ENCODE assay signal across 8 cellular contexts in the genomic region with DNA sequence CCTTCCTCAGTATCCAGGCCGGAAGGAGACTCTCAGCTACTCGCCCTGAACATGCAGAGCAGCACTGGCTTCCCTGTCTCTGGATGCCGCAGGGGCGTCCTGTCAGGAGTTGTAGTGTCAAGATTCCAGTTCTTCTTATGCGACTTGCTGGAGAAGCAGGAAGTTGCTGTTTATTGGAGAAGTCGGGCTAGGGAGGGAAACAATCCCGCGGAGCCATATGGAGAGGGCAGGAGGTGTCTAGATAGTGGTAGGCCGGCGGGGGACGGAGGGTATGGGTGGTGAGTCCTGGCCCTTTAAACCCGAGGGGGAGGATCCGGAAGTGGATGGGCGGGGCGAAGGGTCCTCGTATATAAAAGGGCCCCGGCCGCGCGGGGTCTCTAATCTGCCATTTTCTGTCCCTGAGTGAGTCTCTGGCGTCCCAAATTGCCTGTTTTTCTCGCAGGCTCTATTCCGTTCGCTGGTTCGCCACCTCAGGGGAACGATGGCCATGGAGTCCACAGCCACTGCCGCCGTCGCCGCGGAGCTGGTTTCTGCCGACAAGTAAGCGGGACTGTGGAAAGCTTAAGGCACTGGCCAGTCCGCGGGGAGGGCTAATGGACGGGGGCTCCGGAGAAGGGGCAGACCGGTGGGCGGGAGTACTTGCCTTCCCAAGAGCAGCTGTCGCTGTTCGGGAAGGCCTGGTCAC. TPM values are rescaled to one million over a fixed set of nuclear protein-coding genes. Genes with fewer than 3 reads are reported as not detected.
A peak's percentile ranks its signal among the peaks of the same experiment; 100 is the strongest.
DNase-seq lines count a peak whose midpoint lies in the region; TF ChIP-seq lines count a peak whose summit lies in the region.

A gene with protein sequence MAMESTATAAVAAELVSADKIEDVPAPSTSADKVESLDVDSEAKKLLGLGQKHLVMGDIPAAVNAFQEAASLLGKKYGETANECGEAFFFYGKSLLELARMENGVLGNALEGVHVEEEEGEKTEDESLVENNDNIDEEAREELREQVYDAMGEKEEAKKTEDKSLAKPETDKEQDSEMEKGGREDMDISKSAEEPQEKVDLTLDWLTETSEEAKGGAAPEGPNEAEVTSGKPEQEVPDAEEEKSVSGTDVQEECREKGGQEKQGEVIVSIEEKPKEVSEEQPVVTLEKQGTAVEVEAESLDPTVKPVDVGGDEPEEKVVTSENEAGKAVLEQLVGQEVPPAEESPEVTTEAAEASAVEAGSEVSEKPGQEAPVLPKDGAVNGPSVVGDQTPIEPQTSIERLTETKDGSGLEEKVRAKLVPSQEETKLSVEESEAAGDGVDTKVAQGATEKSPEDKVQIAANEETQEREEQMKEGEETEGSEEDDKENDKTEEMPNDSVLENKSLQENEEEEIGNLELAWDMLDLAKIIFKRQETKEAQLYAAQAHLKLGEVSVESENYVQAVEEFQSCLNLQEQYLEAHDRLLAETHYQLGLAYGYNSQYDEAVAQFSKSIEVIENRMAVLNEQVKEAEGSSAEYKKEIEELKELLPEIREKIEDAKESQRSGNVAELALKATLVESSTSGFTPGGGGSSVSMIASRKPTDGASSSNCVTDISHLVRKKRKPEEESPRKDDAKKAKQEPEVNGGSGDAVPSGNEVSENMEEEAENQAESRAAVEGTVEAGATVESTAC (plus strand): TSS at position 376 of the 685 bp plus-strand sequence. CDS start 106 bp downstream, at position 482.

- H2BK12ac ChIP-seq in mesenchymal stem cell (ENCODE audit: low read length in 2 of 2), result peak within 1 kb of the TSS in 1 of 2 experiments; percentile 6

- H4K91ac ChIP-seq in mesenchymal stem cell (ENCODE audit: low read length), result no peak within 1 kb of the TSS

- H3K4ac ChIP-seq in mesenchymal stem cell (ENCODE audit: low read depth in 1 of 2, low read length in 2 of 2), result peak within 1 kb of the TSS in 1 of 2 experiments; percentile 84

- 0 out of 2 replicates have a peak, but pooled peaks cover 4% of the 10 kb centered on the region for H3K4me1 ChIP-seq in Caco-2
- peaks cover 9% of the 10 kb centered on the region for H3K4me1 ChIP-seq in effector memory CD4-positive, alpha-beta T cell (ENCODE audit: control insufficient read depth, insufficient read depth, low read length, poor library complexity, severe bottlenecking)
- peaks cover 9% of the 10 kb centered on the region for H3K4me1 ChIP-seq in mesenchymal stem cell (ENCODE audit: control insufficient read depth, insufficient read depth, low read depth, low read length)

- no peak within 1 kb of the TSS for H3K23ac ChIP-seq in mesenchymal stem cell (ENCODE audit: low read length in 2 of 2)

- H3K79me1 ChIP-seq in mesenchymal stem cell (replicated peaks; ENCODE audit: low read length, poor library complexity, severe bottlenecking), result no peaks in the 10 kb centered on the region

- peak within 1 kb of the TSS; percentile 97 for H3K4me3 Mint-ChIP-seq in Caco-2 (ENCODE audit: unreplicated experiment)

- peak within 1 kb of the TSS in 1 of 2 experiments; percentile 86 for H3K14ac ChIP-seq in mesenchymal stem cell (ENCODE audit: low read length in 2 of 2)

- H3K9me3 ChIP-seq in Caco-2 (no peaks in the 10 kb centered on the region), mesenchymal stem cell (ENCODE audit: control insufficient read depth, low read length) (no peaks in the 10 kb centered on the region)
- H3K9me3 ChIP-seq in effector memory CD4-positive, alpha-beta T cell (ENCODE audit: control insufficient read depth, low read length), result no peaks in the 10 kb centered on the region

- H3K36me3 ChIP-seq in Caco-2 (ENCODE audit: control insufficient read depth, insufficient read depth, low read length) (no peaks in the 10 kb centered on the region), mesenchymal stem cell (ENCODE audit: control insufficient read depth in 1 of 2, insufficient read depth in 2 of 2, low read depth in 1 of 2, low read length in 2 of 2) (no peaks in the 10 kb centered on the region)
- no peaks in the 10 kb centered on the region for H3K36me3 ChIP-seq in effector memory CD4-positive, alpha-beta T cell (ENCODE audit: control insufficient read depth, insufficient read depth, low read length)

- DNase-seq in Caco-2 (peak; percentile 85 to 90), GM20000 (ENCODE audit: low spot score) (peak; percentile 88), HT-29 (ENCODE audit: low spot score) (peak; percentile 94), NK-92 (lab: John Stamatoyannopoulos, UW; ENCODE audit: unreplicated experiment) (peak; percentile 60), mesenchymal stem cell (peak; percentile 91)
- peak; percentile 85 to 89 (median 88) for DNase-seq in effector memory CD4-positive, alpha-beta T cell
- peak; percentile 73 for DNase-seq in stimulated activated CD8-positive, alpha-beta memory T cell treated with anti-CD3 and anti-CD28 coated beads, Interleukin-12 subunit alpha, Interleukin-12 subunit beta, amount 100 ng/mL, for 24 hours (ENCODE audit: extremely low read depth)

- no peak within 1 kb of the TSS for H2BK120ac ChIP-seq in mesenchymal stem cell (ENCODE audit: low read depth, low read length)

- peak within 1 kb of the TSS; percentile 98 for H2AFZ ChIP-seq in mesenchymal stem cell (ENCODE audit: low read depth, low read length)

- H3K9me3 Mint-ChIP-seq in Caco-2 (ENCODE audit: unreplicated experiment), result no peaks in the 10 kb centered on the region

- POLR2A ChIA-PET in Caco-2 (lab: Charles Lee), result interaction anchor here (0.8 to 1.3 kb wide), 8 partner anchors 33 to 280 kb away, joined by 3 to 9 read pairs (median 4); a partner anchor contains a TSS
- POLR2A ChIA-PET in activated CD8-positive, alpha-beta memory T cell treated with anti-CD3 and anti-CD28 coated beads for 36 hours (lab: Charles Lee), result interaction anchor here (0.8 to 2.3 kb wide), 7 partner anchors 35 to 280 kb away, joined by 3 to 13 read pairs (median 4); a partner anchor contains a TSS

- TF ChIP-seq CTCF in Caco-2 (IDR thresholded peaks at IDR 0.05; ENCODE audit: insufficient read depth in 1 of 2, low read depth in 1 of 2, low read length in 1 of 2, severe bottlenecking in 1 of 2, unreplicated experiment in 1 of 2), result no peak
- TF ChIP-seq CTCF in GM20000 (IDR thresholded peaks at IDR 0.05; ENCODE audit: extremely low read depth, missing control alignments), result no peak

- H2BK5ac ChIP-seq in mesenchymal stem cell (ENCODE audit: low read depth, low read length, poor library complexity, severe bottlenecking), result peak within 1 kb of the TSS; percentile 26

- intact Hi-C loops in Caco-2 (cut with micrococcal nuclease; ENCODE audit: unreplicated experiment), result loop anchor here (5.0 kb wide), 1 partner anchor 103 kb away; a partner anchor contains a TSS

- TSS peak; percentile 51 for BruUV-seq in Caco-2 (replicated peaks; lab: Mats Ljungman, UMichigan)

- H2BK15ac ChIP-seq in mesenchymal stem cell (ENCODE audit: low read depth, poor library complexity, severe bottlenecking), result no peak within 1 kb of the TSS

- peak within 1 kb of the TSS; percentile 92 for H3K27ac ChIP-seq in effector memory CD4-positive, alpha-beta T cell (ENCODE audit: insufficient read depth, low read length, poor library complexity, severe bottlenecking)
- peak within 1 kb of the TSS; percentile 86 for H3K27ac ChIP-seq in mesenchymal stem cell (ENCODE audit: low read length, poor library complexity, severe bottlenecking)

- CTCF ChIA-PET in Caco-2 (lab: Charles Lee), result interaction anchor here (0.9 to 1.0 kb wide), 2 partner anchors 14 to 33 kb away, joined by 3 to 4 read pairs; a partner anchor contains a TSS
- CTCF ChIA-PET in activated CD8-positive, alpha-beta memory T cell treated with anti-CD3 and anti-CD28 coated beads for 36 hours (lab: Charles Lee), result interaction anchor here (0.8 to 1.5 kb wide), 3 partner anchors 15 to 33 kb away, joined by 3 read pairs; a partner anchor contains a TSS

- H4K8ac ChIP-seq in mesenchymal stem cell (ENCODE audit: low read length), result peak within 1 kb of the TSS; percentile 87

- peak within 1 kb of the TSS; percentile 88 for H3K4me2 ChIP-seq in mesenchymal stem cell (ENCODE audit: low read length, poor library complexity, severe bottlenecking)

- peaks cover 33% of the 10 kb centered on the region for H3K36me3 Mint-ChIP-seq in Caco-2 (ENCODE audit: insufficient read depth, unreplicated experiment)

- H3K27me3 Mint-ChIP-seq in Caco-2 (ENCODE audit: insufficient read depth, unreplicated experiment), result no peaks in the 10 kb centered on the region

- no peaks in the 10 kb centered on the region for H3K27me3 ChIP-seq in Caco-2 (replicated peaks; ENCODE audit: control insufficient read depth, insufficient read depth, low read length)
- H3K27me3 ChIP-seq in effector memory CD4-positive, alpha-beta T cell (replicated peaks; ENCODE audit: control insufficient read depth, insufficient read depth, low read length, poor library complexity, severe bottlenecking), result no peaks in the 10 kb centered on the region
- H3K27me3 ChIP-seq in mesenchymal stem cell (ENCODE audit: control insufficient read depth in 1 of 2, insufficient read depth in 1 of 2, low read length in 2 of 2), result no peaks in the 10 kb centered on the region

- H3K18ac ChIP-seq in mesenchymal stem cell (ENCODE audit: low read depth in 1 of 2, low read length in 2 of 2), result peak within 1 kb of the TSS; percentile 76 to 96

- H3K4me3 ChIP-seq in Caco-2 (ENCODE audit: low read depth, low read length) (peak within 1 kb of the TSS; percentile 86), mesenchymal stem cell (ENCODE audit: insufficient read depth in 1 of 2, low read depth in 1 of 2, low read length in 2 of 2) (peak within 1 kb of the TSS; percentile 98 to 99)
- peak within 1 kb of the TSS; percentile 97 for H3K4me3 ChIP-seq in effector memory CD4-positive, alpha-beta T cell (ENCODE audit: insufficient read depth, low read depth, low read length, poor library complexity, severe bottlenecking)

- peak within 1 kb of the TSS; percentile 98 for H3K27ac Mint-ChIP-seq in Caco-2 (ENCODE audit: unreplicated experiment)

- peak within 1 kb of the TSS; percentile 98 for H3K9ac ChIP-seq in mesenchymal stem cell (ENCODE audit: low read length)

- H3K4me1 Mint-ChIP-seq in Caco-2 (ENCODE audit: low read depth, unreplicated experiment), result no peaks in the 10 kb centered on the region

- WGBS in mesenchymal stem cell, result under 1% methylated on average over 40 of the region's 41 CpGs

- H2AK5ac ChIP-seq in mesenchymal stem cell (ENCODE audit: low read length, severe bottlenecking), result no peak within 1 kb of the TSS

RNA-seq across cellular contexts. Expression of the gene that starts here (rescaled TPM):
- 174 and 183 TPM in 2 replicates for total RNA-seq in Caco-2 (2022)
- total RNA-seq in HT-29 (2014; rRNA removed; shearing (Covaris generic)), result 100 and 105 TPM in 2 replicates
- total RNA-seq in activated CD8-positive, alpha-beta memory T cell treated with anti-CD3 and anti-CD28 coated beads for 36 hours, result 100 to 1,000 TPM; 245 to 252 TPM
- 45.8 TPM for polyA plus RNA-seq in mesenchymal stem cell (2013, experiment 1 of 2)
- 43.1 TPM for polyA plus RNA-seq in mesenchymal stem cell (2013, experiment 2 of 2)

Comparison
In these comparisons a context has a peak if more than half of its experiments do, and no peak if none do; other contexts are left out.
1. Peak in every context shown above with its lines: DNase-seq, H3K4me3 ChIP-seq and H3K27ac ChIP-seq.